In genomic region chr2:217218269-217219140, GRCh38 we compare ENCODE assay signal across 8 cellular contexts.
A peak's percentile ranks its signal among the peaks of the same experiment; 100 is the strongest.
DNase-seq lines count a peak whose midpoint lies in the region; ATAC-seq and TF ChIP-seq lines count a peak whose summit lies in the region.

No MANE protein-coding gene starts in this region.

- DNase-seq in Right ventricle myocardium inferior (ENCODE audit: missing footprints) (no peak), left ventricle myocardium inferior (no peak), SJCRH30 (peak; percentile 60 to 70), A673 (ENCODE audit: low spot score) (no peak), dedifferentiated amniotic fluid mesenchymal stem cell (ENCODE audit: extremely low spot score) (no peak)
- no peak for DNase-seq in activated CD4-positive, alpha-beta T cell treated with anti-CD3 and anti-CD28 coated beads for 4 hours

- POLR2A ChIA-PET in A673 (lab: Charles Lee; ENCODE audit: low non-redundant PET): no interaction called here

- H3K4me3 ChIP-seq in left ventricle myocardium inferior (no peak overlapping the region), SJCRH30 (no peak overlapping the region), A673 (ENCODE audit: low read depth, low read length, poor library complexity, severe bottlenecking) (no peak overlapping the region)

- peaks cover 12% of the 10 kb centered on the region for H3K4me1 Mint-ChIP-seq in stimulated activated memory B cell treated with anti-CD40 and anti-IgM and Interleukin-4, amounts not matched to agents 10 μg/mL and 1 μg/mL and 100 μg/mL, for 72 hours

- peaks cover 11% of the 10 kb centered on the region for H3K9me3 Mint-ChIP-seq in stimulated activated memory B cell treated with anti-CD40 and anti-IgM and Interleukin-4, amounts not matched to agents 10 μg/mL and 1 μg/mL and 100 μg/mL, for 72 hours

- H3K27ac ChIP-seq in left ventricle myocardium inferior (replicated peaks) (no peak overlapping the region), SJCRH30 (peak overlapping the region; percentile 24; the same call in 1 of the 2 replicates), A673 (ENCODE audit: low read depth, low read length, poor library complexity, severe bottlenecking) (no peak overlapping the region)

- H3K36me3 Mint-ChIP-seq in stimulated activated memory B cell treated with anti-CD40 and anti-IgM and Interleukin-4, amounts not matched to agents 10 μg/mL and 1 μg/mL and 100 μg/mL, for 72 hours: no peaks in the 10 kb centered on the region

- H3K27me3 ChIP-seq in left ventricle myocardium inferior (ENCODE audit: low read depth) (no peaks in the 10 kb centered on the region), SJCRH30 (no peaks in the 10 kb centered on the region), A673 (replicated peaks; ENCODE audit: insufficient read depth, low read depth, low read length, poor library complexity) (no peaks in the 10 kb centered on the region)

- H3K36me3 ChIP-seq in left ventricle myocardium inferior (no peaks in the 10 kb centered on the region), SJCRH30 (no peaks in the 10 kb centered on the region), A673 (ENCODE audit: insufficient read depth, low read length, poor library complexity, severe bottlenecking) (no peaks in the 10 kb centered on the region)

- H3K27me3 Mint-ChIP-seq in stimulated activated memory B cell treated with anti-CD40 and anti-IgM and Interleukin-4, amounts not matched to agents 10 μg/mL and 1 μg/mL and 100 μg/mL, for 72 hours: peaks cover 36% of the 10 kb centered on the region

- TF ChIP-seq CTCF in left ventricle myocardium inferior (IDR thresholded peaks at IDR 0.05; ENCODE audit: borderline replicate concordance) (no peak), A673 (conservative IDR thresholded peaks at IDR 0.05; ENCODE audit: low read depth, low read length) (no peak)

- no peaks in the 10 kb centered on the region for H3K9me3 ChIP-seq in left ventricle myocardium inferior (replicated peaks)
- H3K9me3 ChIP-seq in SJCRH30 (replicated peaks): no peaks in the 10 kb centered on the region; the same call in 1 of the 2 replicates
- no peaks in the 10 kb centered on the region for H3K9me3 ChIP-seq in A673 (ENCODE audit: low read depth, low read length, poor library complexity, severe bottlenecking)

- H3K4me1 ChIP-seq in left ventricle myocardium inferior (peaks cover 40% of the 10 kb centered on the region), SJCRH30 (peaks cover 38% of the 10 kb centered on the region), A673 (ENCODE audit: insufficient read depth, low read length, poor library complexity, severe bottlenecking) (peaks cover 10% of the 10 kb centered on the region)

- CTCF ChIA-PET in A673 (lab: Charles Lee): no interaction called here

- no TSS peak for BruUV-seq in A673 (replicated peaks; lab: Mats Ljungman, UMichigan)

- ATAC-seq in Right ventricle myocardium inferior (peak; percentile 71), HG03025 (IDR thresholded peaks at IDR 0.05; ENCODE audit: low FRiP score, unreplicated experiment) (peak; percentile 74)
- ATAC-seq in stimulated activated memory B cell treated with anti-CD40 and anti-IgM and Interleukin-4, amounts not matched to agents 10 μg/mL and 1 μg/mL and 100 μg/mL, for 72 hours: peak; percentile 48

- no peak overlapping the region for H3K27ac Mint-ChIP-seq in stimulated activated memory B cell treated with anti-CD40 and anti-IgM and Interleukin-4, amounts not matched to agents 10 μg/mL and 1 μg/mL and 100 μg/mL, for 72 hours

- intact Hi-C loops in Right ventricle myocardium inferior (cut with DNase I) (no loop called here), left ventricle myocardium inferior (cut with micrococcal nuclease) (no loop called here), A673 (cut with micrococcal nuclease; ENCODE audit: unreplicated experiment) (no loop called here)

- no peak overlapping the region for H3K4me3 Mint-ChIP-seq in stimulated activated memory B cell treated with anti-CD40 and anti-IgM and Interleukin-4, amounts not matched to agents 10 μg/mL and 1 μg/mL and 100 μg/mL, for 72 hours

Comparison
In these comparisons a context has a peak if more than half of its experiments do, and no peak if none do; other contexts are left out.
1. DNase-seq: peak in SJCRH30 (2 of 2); none in Right ventricle myocardium inferior (single experiment), left ventricle myocardium inferior (single experiment), A673 (single experiment), dedifferentiated amniotic fluid mesenchymal stem cell (single experiment) and activated CD4-positive, alpha-beta T cell treated with anti-CD3 and anti-CD28 coated beads for 4 hours (0 of 2).
2. Peak in every context shown above with its lines, with median percentiles within 50 percentile points of each other: ATAC-seq.